In genomic region chr12:117155278-117156060, GRCh38 we compare ENCODE assay signal across 8 cellular contexts. TPM values are rescaled to one million over a fixed set of nuclear protein-coding genes. Genes with fewer than 3 reads are reported as not detected.
DNase-seq lines count a peak whose midpoint lies in the region; ATAC-seq and TF ChIP-seq lines count a peak whose summit lies in the region.

No MANE protein-coding gene starts in this region.

- H3K79me2 ChIP-seq in smooth muscle cell (ENCODE audit: low read depth), result no peaks in the 10 kb centered on the region

- DNase-seq in BJ (ENCODE audit: low read depth) (no peak), HuH-7 (ENCODE audit: low spot score) (peak; percentile 81), RWPE2 (ENCODE audit: low spot score) (peak; percentile 89), left ventricle myocardium inferior (peak; percentile 36), smooth muscle cell (lab: John Stamatoyannopoulos, UW; ENCODE audit: unreplicated experiment) (no peak), globus pallidus (ENCODE audit: low spot score) (no peak)
- peak; percentile 20 for DNase-seq in activated gamma-delta T cell treated with anti-CD3 and anti-CD28 coated beads, Interleukin-2, amount 50 U/mL, for 16 hours (ENCODE audit: low read depth)

- ATAC-seq in GM19395 (IDR thresholded peaks at IDR 0.05; ENCODE audit: unreplicated experiment), result peak; percentile 56
- peak; percentile 93 for ATAC-seq in RWPE2 (ENCODE audit: low read depth)

- no peaks in the 10 kb centered on the region for H3F3A ChIP-seq in smooth muscle cell (ENCODE audit: low read depth)

- no peaks in the 10 kb centered on the region for H4K20me1 ChIP-seq in smooth muscle cell (ENCODE audit: low read depth)

- H3K27ac ChIP-seq in RWPE2 (ENCODE audit: poor library complexity, severe bottlenecking) (no peak overlapping the region), left ventricle myocardium inferior (replicated peaks) (no peak overlapping the region), smooth muscle cell (ENCODE audit: low read depth) (no peak overlapping the region)

- 79% methylated on average over 47 of the region's 47 CpGs for WGBS in smooth muscle cell (ENCODE audit: low lambda C conversion rate)

- intact Hi-C loops in left ventricle myocardium inferior (cut with micrococcal nuclease), result no loop called here

- TF ChIP-seq CTCF in BJ (IDR thresholded peaks at IDR 0.05; ENCODE audit: insufficient read depth, low read depth, low read length), result peak; percentile 75
- peak; percentile 93 for TF ChIP-seq CTCF in RWPE2 (IDR thresholded peaks at IDR 0.05; ENCODE audit: poor library complexity, severe bottlenecking)
- TF ChIP-seq CTCF in left ventricle myocardium inferior (IDR thresholded peaks at IDR 0.05; ENCODE audit: borderline replicate concordance), result peak; percentile 77
- peak; percentile 73 for TF ChIP-seq CTCF in smooth muscle cell (IDR thresholded peaks at IDR 0.05; ENCODE audit: borderline replicate concordance, insufficient read depth, poor library complexity, severe bottlenecking)

- H3K4me2 ChIP-seq in smooth muscle cell, result no peak overlapping the region

- H2AFZ ChIP-seq in smooth muscle cell (ENCODE audit: low read depth), result no peak overlapping the region

- H3K9me3 ChIP-seq in RWPE2 (ENCODE audit: severe bottlenecking) (no peaks in the 10 kb centered on the region), left ventricle myocardium inferior (replicated peaks) (no peaks in the 10 kb centered on the region), smooth muscle cell (replicated peaks; ENCODE audit: low read depth) (no peaks in the 10 kb centered on the region)

- H3K36me3 ChIP-seq in BJ (ENCODE audit: control insufficient read depth, insufficient read depth, low read length) (peaks cover 14% of the 10 kb centered on the region), RWPE2 (ENCODE audit: low read depth) (peaks cover 50% of the 10 kb centered on the region), left ventricle myocardium inferior (peaks cover 82% of the 10 kb centered on the region), smooth muscle cell (ENCODE audit: low read depth) (peaks cover 17% of the 10 kb centered on the region)

- no peak overlapping the region for H3K4me3 ChIP-seq in BJ (ENCODE audit: low read depth, low read length)
- H3K4me3 ChIP-seq in RWPE2 (ENCODE audit: severe bottlenecking), result no peak overlapping the region
- H3K4me3 ChIP-seq in left ventricle myocardium inferior, result no peak overlapping the region
- H3K4me3 ChIP-seq in smooth muscle cell, result no peak overlapping the region

- H3K9ac ChIP-seq in smooth muscle cell (ENCODE audit: low read depth), result no peak overlapping the region

- POLR2A ChIA-PET in BJ (lab: Charles Lee), result no interaction called here

- H3K27me3 ChIP-seq in BJ (ENCODE audit: control insufficient read depth, insufficient read depth, low read length), result no peaks in the 10 kb centered on the region
- H3K27me3 ChIP-seq in RWPE2 (ENCODE audit: insufficient read depth, poor library complexity, severe bottlenecking), result no peaks in the 10 kb centered on the region
- H3K27me3 ChIP-seq in left ventricle myocardium inferior (ENCODE audit: low read depth), result no peaks in the 10 kb centered on the region
- no peaks in the 10 kb centered on the region for H3K27me3 ChIP-seq in smooth muscle cell (ENCODE audit: low read depth)

- CTCF ChIA-PET in BJ (lab: Yijun Ruan, JAX), result interaction anchor here (0.9 to 1.6 kb wide), 3 partner anchors 8 to 16 kb away, joined by 3 to 4 read pairs (median 3); no protein-coding TSS in a partner anchor

- H3K4me1 ChIP-seq in RWPE2 (ENCODE audit: insufficient read depth, poor library complexity, severe bottlenecking) (no peaks in the 10 kb centered on the region), left ventricle myocardium inferior (peaks cover 8% of the 10 kb centered on the region), smooth muscle cell (ENCODE audit: low read depth) (no peaks in the 10 kb centered on the region)

RNA-seq across cellular contexts. Expression of gene FBXO21, which starts 34.8 kb away (rescaled TPM):
- polyA plus RNA-seq in BJ (2011; rRNA removed), result 28.9 and 29.8 TPM in 2 replicates
- polyA minus RNA-seq in BJ (2011; rRNA and poly(A)+ RNA removed), result 39.8 and 82.1 TPM in 2 replicates
- 52.3 TPM for total RNA-seq in left ventricle myocardium inferior
- 75.2 and 82.9 TPM in 2 replicates for total RNA-seq in smooth muscle cell
- 46.9 and 47.4 TPM in 2 replicates for polyA plus RNA-seq in smooth muscle cell

RNA-seq across cellular contexts. Expression of gene TESC, which starts 56.3 kb away (rescaled TPM):
- polyA plus RNA-seq in BJ (2011; rRNA removed) (0.10 and 0.16 TPM in 2 replicates), smooth muscle cell (0.51 and 1.1 TPM in 2 replicates)
- polyA minus RNA-seq in BJ (2011; rRNA and poly(A)+ RNA removed), result 0.19 TPM in 1 of 2 replicates, not detected in the other
- total RNA-seq in left ventricle myocardium inferior (92.1 TPM), smooth muscle cell (0.22 TPM in 1 of 2 replicates, not detected in the other)

Comparison
In these comparisons a context has a peak if more than half of its experiments do, and no peak if none do; other contexts are left out.
1. DNase-seq: peak in HuH-7 (single experiment), RWPE2 (single experiment), activated gamma-delta T cell treated with anti-CD3 and anti-CD28 coated beads, Interleukin-2, amount 50 U/mL, for 16 hours (single experiment) and left ventricle myocardium inferior (single experiment); none in BJ (single experiment), smooth muscle cell (single experiment) and globus pallidus (single experiment).
2. RNA of gene TESC, which starts 56.3 kb away (total RNA-seq): 92.1 TPM in left ventricle myocardium inferior (single experiment); 0.22 TPM in smooth muscle cell; every median in the first group is over 10 times any median in the second.
3. Peak in every context shown above with its lines, with median percentiles within 50 percentile points of each other: CTCF ChIP-seq.